In genomic region chr10:22597142-22597541, GRCh38 we compare ENCODE assay signal across 8 cellular contexts.
DNase-seq lines count a peak whose midpoint lies in the region; ATAC-seq and TF ChIP-seq lines count a peak whose summit lies in the region.

No MANE protein-coding gene starts in this region.

- H3K27me3 ChIP-seq in WERI-Rb-1 (ENCODE audit: insufficient read depth, low read depth, severe bottlenecking) (no peaks in the 10 kb centered on the region), colonic mucosa (no peaks in the 10 kb centered on the region)

- H3K4me3 ChIP-seq in WERI-Rb-1 (ENCODE audit: low read depth, low read length) (no peak overlapping the region), colonic mucosa (no peak overlapping the region)

- H3K4me3 Mint-ChIP-seq in chondrocyte (ENCODE audit: unreplicated experiment), result no peak overlapping the region

- H3K27me3 Mint-ChIP-seq in chondrocyte (ENCODE audit: low read depth), result no peaks in the 10 kb centered on the region

- intact Hi-C loops in left ventricle myocardium superior (cut with micrococcal nuclease) (no loop called here), cardiac septum (cut with DNase I) (no loop called here), colonic mucosa (cut with DNase I) (no loop called here)

- H3K4me1 Mint-ChIP-seq in chondrocyte (ENCODE audit: low read depth), result peaks cover 28% of the 10 kb centered on the region

- no peak for TF ChIP-seq CTCF in chondrocyte (IDR thresholded peaks at IDR 0.05)
- no peak for TF ChIP-seq CTCF in WERI-Rb-1 (IDR thresholded peaks at IDR 0.05; ENCODE audit: low read depth, low read length)
- no peak for TF ChIP-seq CTCF in colonic mucosa (IDR thresholded peaks at IDR 0.05)

- H3K36me3 ChIP-seq in WERI-Rb-1 (no peaks in the 10 kb centered on the region), colonic mucosa (no peaks in the 10 kb centered on the region)

- no peaks in the 10 kb centered on the region for H3K9me3 ChIP-seq in WERI-Rb-1 (ENCODE audit: severe bottlenecking)
- no peaks in the 10 kb centered on the region for H3K9me3 ChIP-seq in colonic mucosa

- H3K9me3 Mint-ChIP-seq in chondrocyte (ENCODE audit: low read depth), result no peaks in the 10 kb centered on the region

- H3K27ac ChIP-seq in WERI-Rb-1 (no peak overlapping the region), colonic mucosa (no peak overlapping the region)

- no peaks in the 10 kb centered on the region for H3K4me1 ChIP-seq in colonic mucosa

- H3K9ac ChIP-seq in colonic mucosa (ENCODE audit: low read depth in 2 of 2, low read length in 2 of 2), result no peak overlapping the region

- ATAC-seq in left ventricle myocardium superior, result peak; percentile 41
- peak; percentile 54 for ATAC-seq in HG03135 (IDR thresholded peaks at IDR 0.05; ENCODE audit: unreplicated experiment)
- no peak for ATAC-seq in GM19455 (IDR thresholded peaks at IDR 0.05; ENCODE audit: unreplicated experiment)

- DNase-seq in left ventricle myocardium superior (no peak), cardiac septum (ENCODE audit: low spot score) (no peak), chondrocyte (ENCODE audit: low spot score) (no peak), WERI-Rb-1 (no peak), colonic mucosa (no peak), SK-N-DZ (ENCODE audit: low spot score) (no peak)

- H3K27ac Mint-ChIP-seq in chondrocyte (ENCODE audit: unreplicated experiment), result peak overlapping the region; percentile 32

- H3K36me3 Mint-ChIP-seq in chondrocyte (ENCODE audit: low read depth), result peaks cover 2% of the 10 kb centered on the region
